Comparison of ENCODE assay signal across 20 cellular contexts in the genomic region with DNA sequence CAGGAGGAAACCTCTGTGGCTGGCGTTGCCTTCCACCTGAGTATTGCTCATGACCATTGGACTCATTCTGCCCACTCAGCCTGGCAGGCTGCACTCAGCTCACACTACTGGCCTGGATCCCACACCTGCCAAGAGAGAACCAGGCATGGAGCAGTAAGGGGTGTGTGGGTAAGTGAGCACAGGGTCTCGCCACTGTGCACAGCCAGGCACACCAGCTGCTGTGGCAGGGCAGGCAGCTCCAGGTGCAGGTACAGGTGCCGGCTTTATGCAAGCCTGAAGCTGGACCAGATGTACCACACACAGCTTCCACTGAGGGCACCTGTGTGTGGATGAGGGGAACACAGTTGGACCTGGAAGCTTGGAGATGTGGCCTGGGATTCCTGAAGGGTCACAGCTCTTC.
"Had no signal": no experiment of that assay in that cellular context is flagged by ENCODE, and none has a peak within 500 bp of the region (broad histone marks: within the 10 kb centered on the region; RNA-seq: fewer than 3 reads in every experiment).

No MANE protein-coding gene starts in this region.

- H3K4me3 ChIP-seq: SJSA1, SK-N-MC had no signal

- H3K27me3 ChIP-seq: SJSA1 had no signal

- FAIRE-seq: RCC 7860 had no signal

- DNase-seq: KBM-7, MV-4-11, NCI-H1048, NCI-H1105, NCI-H1417, NCI-H1436 treated with DMSO at 0.1 percent for 48 hours, NCI-H1694, NCI-H187 treated with DMSO at 0.1 percent for 48 hours, NCI-H2081, NCI-H2107, NCI-H2227 treated with DMSO at 0.1 percent for 48 hours, NCI-H524, NCI-H526 treated with DMSO at 0.1 percent for 48 hours, NCI-H774, Right ventricle myocardium superior, RPMI8226, SIG-M5 had no signal

- H3K27ac ChIP-seq: SJSA1, SK-N-MC had no signal

- H3K4me1 ChIP-seq: SJSA1 had no signal

- H3K36me3 ChIP-seq: SJSA1 had no signal

- H3K9me3 ChIP-seq: SJSA1 had no signal
